Comparison of ENCODE assay signal across 29 cellular contexts in genomic region chr2:122108186-122108585, GRCh38.
"Had no signal": no experiment of that assay in that cellular context is flagged by ENCODE, and none has a peak within 500 bp of the region (broad histone marks: within the 10 kb centered on the region; RNA-seq: fewer than 3 reads in every experiment).

No MANE protein-coding gene starts in this region.

- H3K9me3 ChIP-seq: gastrocnemius medialis, heart left ventricle had no signal

- H3K4me1 Mint-ChIP-seq: activated CD4-positive, alpha-beta memory T cell treated with anti-CD3 and anti-CD28 coated beads, Interleukin-2, amount 10 ng/mL, durations not matched to agents 7 days and 5 days; activated CD4-positive, alpha-beta T cell treated with anti-CD3 and anti-CD28 coated beads, Interleukin-2, amount 10 ng/mL, durations not matched to agents 7 days and 5 days; activated naive CD4-positive, alpha-beta T cell treated with anti-CD3 and anti-CD28 coated beads, Interleukin-2, amount 10 ng/mL, durations not matched to agents 7 days and 5 days; activated naive CD8-positive, alpha-beta T cell treated with anti-CD3 and anti-CD28 coated beads, Interleukin-2, amount 10 ng/mL, durations not matched to agents 7 days and 5 days; central memory CD8-positive, alpha-beta T cell; T-helper 17 cell had no signal

- ATAC-seq: activated naive CD4-positive, alpha-beta T cell treated with anti-CD3 and anti-CD28 coated beads, Interleukin-2, amount 50 U/mL, for 72 hours; activated T-cell treated with anti-CD3 and anti-CD28 coated beads, Interleukin-2, amount 50 U/mL, for 72 hours; effector memory CD8-positive, alpha-beta T cell; foreskin keratinocyte; gastrocnemius medialis; heart left ventricle; T-helper 17 cell; WTC11 had no signal

- H3K36me3 Mint-ChIP-seq: activated naive CD4-positive, alpha-beta T cell treated with anti-CD3 and anti-CD28 coated beads, Interleukin-2, amount 10 ng/mL, durations not matched to agents 7 days and 5 days; activated naive CD4-positive, alpha-beta T cell treated with anti-CD3 and anti-CD28 coated beads, Interleukin-2, amount 50 U/mL, for 72 hours; activated naive CD8-positive, alpha-beta T cell treated with anti-CD3 and anti-CD28 coated beads, Interleukin-2, amount 10 ng/mL, durations not matched to agents 7 days and 5 days had no signal

- H3K27ac ChIP-seq: brain microvascular endothelial cell, esophagus muscularis mucosa, foreskin keratinocyte, gastrocnemius medialis, heart left ventricle had no signal

- H3K4me3 ChIP-seq: esophagus muscularis mucosa, gastrocnemius medialis, heart left ventricle had no signal

- H3K27ac Mint-ChIP-seq: activated CD4-positive, alpha-beta memory T cell treated with anti-CD3 and anti-CD28 coated beads, Interleukin-2, amount 10 ng/mL, durations not matched to agents 7 days and 5 days; activated CD4-positive, alpha-beta T cell treated with anti-CD3 and anti-CD28 coated beads, Interleukin-2, amount 10 ng/mL, durations not matched to agents 7 days and 5 days; activated naive CD4-positive, alpha-beta T cell treated with anti-CD3 and anti-CD28 coated beads, Interleukin-2, amount 10 ng/mL, durations not matched to agents 7 days and 5 days; activated naive CD4-positive, alpha-beta T cell treated with anti-CD3 and anti-CD28 coated beads, Interleukin-2, amount 50 U/mL, for 72 hours; activated naive CD8-positive, alpha-beta T cell treated with anti-CD3 and anti-CD28 coated beads, Interleukin-2, amount 10 ng/mL, durations not matched to agents 7 days and 5 days; activated T-cell treated with anti-CD3 and anti-CD28 coated beads, Interleukin-2, amount 50 U/mL, for 24 hours; activated T-cell treated with anti-CD3 and anti-CD28 coated beads, Interleukin-2, amount 50 U/mL, for 72 hours; effector memory CD8-positive, alpha-beta T cell; T-helper 17 cell; T-helper 2 cell treated with Interferon-gamma antibody and Interleukin-4, amounts not matched to agents 5 μg/mL and 100 μg/mL, for 36 hours; WTC11 had no signal

- H3K4me1 ChIP-seq: esophagus muscularis mucosa, foreskin keratinocyte, gastrocnemius medialis, heart left ventricle had no signal

- H3K27me3 Mint-ChIP-seq: activated CD4-positive, alpha-beta T cell treated with anti-CD3 and anti-CD28 coated beads, Interleukin-2, amount 10 ng/mL, durations not matched to agents 7 days and 5 days had no signal

- DNase-seq: activated CD4-positive, alpha-beta memory T cell treated with anti-CD3 and anti-CD28 coated beads, Interleukin-2, amount 10 ng/mL, durations not matched to agents 7 days and 5 days; activated CD4-positive, alpha-beta T cell treated with anti-CD3 and anti-CD28 coated beads for 1 hour; activated CD4-positive, alpha-beta T cell treated with anti-CD3 and anti-CD28 coated beads for 4 hours; activated CD4-positive, alpha-beta T cell treated with anti-CD3 and anti-CD28 coated beads, Interleukin-2, amount 10 ng/mL, durations not matched to agents 7 days and 5 days; activated CD4-positive, alpha-beta T cell treated with anti-CD3 and anti-CD28 coated beads, Interleukin-2, amount 50 U/mL, for 4 hours; activated CD8-positive, alpha-beta memory T cell treated with anti-CD3 and anti-CD28 coated beads, Interleukin-2, amount 50 U/mL, for 48 hours; activated gamma-delta T cell; activated naive CD4-positive, alpha-beta T cell; activated naive CD4-positive, alpha-beta T cell treated with anti-CD3 and anti-CD28 coated beads, Interleukin-2, amount 10 ng/mL, durations not matched to agents 7 days and 5 days; activated naive CD8-positive, alpha-beta T cell treated with anti-CD3 and anti-CD28 coated beads, Interleukin-2, amount 10 ng/mL, durations not matched to agents 7 days and 5 days; activated T-cell treated with anti-CD3 and anti-CD28 coated beads for 4 hours; activated T-cell treated with anti-CD3 and anti-CD28 coated beads, Interleukin-2, amount 50 U/mL, for 24 hours; activated T-cell treated with anti-CD3 and anti-CD28 coated beads, Interleukin-2, amount 50 U/mL, for 72 hours; brain microvascular endothelial cell; cortex of kidney; dermis blood vessel endothelial cell; effector CD4-positive, alpha-beta T cell; effector memory CD8-positive, alpha-beta T cell; foreskin keratinocyte; gastrocnemius medialis; glutamatergic neuron; heart left ventricle; T-helper 17 cell; T1000 had no signal

- H3K9me3 Mint-ChIP-seq: activated CD4-positive, alpha-beta memory T cell treated with anti-CD3 and anti-CD28 coated beads, Interleukin-2, amount 10 ng/mL, durations not matched to agents 7 days and 5 days; activated CD4-positive, alpha-beta T cell treated with anti-CD3 and anti-CD28 coated beads, Interleukin-2, amount 10 ng/mL, durations not matched to agents 7 days and 5 days; activated naive CD4-positive, alpha-beta T cell treated with anti-CD3 and anti-CD28 coated beads, Interleukin-2, amount 10 ng/mL, durations not matched to agents 7 days and 5 days; activated naive CD4-positive, alpha-beta T cell treated with anti-CD3 and anti-CD28 coated beads, Interleukin-2, amount 50 U/mL, for 72 hours; activated naive CD8-positive, alpha-beta T cell treated with anti-CD3 and anti-CD28 coated beads, Interleukin-2, amount 10 ng/mL, durations not matched to agents 7 days and 5 days; activated T-cell treated with anti-CD3 and anti-CD28 coated beads, Interleukin-2, amount 50 U/mL, for 24 hours; activated T-cell treated with anti-CD3 and anti-CD28 coated beads, Interleukin-2, amount 50 U/mL, for 72 hours; T-helper 2 cell treated with Interferon-gamma antibody and Interleukin-4, amounts not matched to agents 5 μg/mL and 100 μg/mL, for 36 hours had no signal

- H3K27me3 ChIP-seq: brain microvascular endothelial cell, esophagus muscularis mucosa, foreskin keratinocyte, gastrocnemius medialis had no signal

- H3K36me3 ChIP-seq: brain microvascular endothelial cell, esophagus muscularis mucosa, gastrocnemius medialis, heart left ventricle had no signal

- H3K4me3 Mint-ChIP-seq: activated CD4-positive, alpha-beta memory T cell treated with anti-CD3 and anti-CD28 coated beads, Interleukin-2, amount 10 ng/mL, durations not matched to agents 7 days and 5 days; activated CD4-positive, alpha-beta T cell treated with anti-CD3 and anti-CD28 coated beads, Interleukin-2, amount 10 ng/mL, durations not matched to agents 7 days and 5 days; activated naive CD4-positive, alpha-beta T cell treated with anti-CD3 and anti-CD28 coated beads, Interleukin-2, amount 10 ng/mL, durations not matched to agents 7 days and 5 days; activated naive CD8-positive, alpha-beta T cell treated with anti-CD3 and anti-CD28 coated beads, Interleukin-2, amount 10 ng/mL, durations not matched to agents 7 days and 5 days; activated T-cell treated with anti-CD3 and anti-CD28 coated beads, Interleukin-2, amount 50 U/mL, for 24 hours; activated T-cell treated with anti-CD3 and anti-CD28 coated beads, Interleukin-2, amount 50 U/mL, for 72 hours; central memory CD8-positive, alpha-beta T cell; effector memory CD8-positive, alpha-beta T cell; T-helper 17 cell; T-helper 2 cell treated with Interferon-gamma antibody and Interleukin-4, amounts not matched to agents 5 μg/mL and 100 μg/mL, for 36 hours; WTC11 had no signal
